ENCODE assay signal across 20 cellular contexts in genomic region chr3:78690806-78691205, GRCh38.
DNase-seq lines count a peak whose midpoint lies in the region; ATAC-seq and TF ChIP-seq lines count a peak whose summit lies in the region.
"Had no signal": no experiment of that assay in that cellular context is flagged by ENCODE, and none has a peak within 500 bp of the region (broad histone marks: within the 10 kb centered on the region; RNA-seq: fewer than 3 reads in every experiment).

No MANE protein-coding gene starts in this region.

- no peaks in the 10 kb centered on the region for H3K27me3 ChIP-seq in AG04450 (ENCODE audit: control insufficient read depth, insufficient read depth, low read length)
- H3K27me3 ChIP-seq: esophagus squamous epithelium, heart left ventricle had no signal

- no peaks in the 10 kb centered on the region for H3K27me3 Mint-ChIP-seq in HFFc6 (ENCODE audit: insufficient read depth)
- H3K27me3 Mint-ChIP-seq: activated CD4-positive, alpha-beta memory T cell treated with anti-CD3 and anti-CD28 coated beads for 36 hours; stimulated activated naive B cell treated with anti-CD40 and anti-IgM and Interleukin-4, amounts not matched to agents 10 μg/mL and 1 μg/mL and 100 μg/mL, for 72 hours had no signal

- H3K9me3 ChIP-seq in AG04450 (ENCODE audit: control insufficient read depth, insufficient read depth, low read length) = no peaks in the 10 kb centered on the region
- H3K9me3 ChIP-seq: esophagus squamous epithelium, heart left ventricle had no signal

- no peak overlapping the region for H3K27ac ChIP-seq in AG04450 (ENCODE audit: low read depth, low read length)
- H3K27ac ChIP-seq: coronary artery, esophagus squamous epithelium, heart left ventricle had no signal

- no peak for TF ChIP-seq CTCF in AG04450 (IDR thresholded peaks at IDR 0.05; ENCODE audit: low read depth, low read length)
- no peak for TF ChIP-seq CTCF in HFFc6 (IDR thresholded peaks at IDR 0.05)
- no peak for TF ChIP-seq CTCF in choroid plexus epithelial cell (conservative IDR thresholded peaks at IDR 0.05; ENCODE audit: low read depth, low read length)

- H3K4me3 ChIP-seq in AG04450 (ENCODE audit: low read depth, low read length) (no peak overlapping the region), choroid plexus epithelial cell (ENCODE audit: low read depth, low read length) (no peak overlapping the region)
- H3K4me3 ChIP-seq: coronary artery, esophagus squamous epithelium, heart left ventricle had no signal

- no peaks in the 10 kb centered on the region for H3K36me3 Mint-ChIP-seq in HFFc6 (ENCODE audit: low read depth)
- H3K36me3 Mint-ChIP-seq: activated CD4-positive, alpha-beta memory T cell treated with anti-CD3 and anti-CD28 coated beads for 36 hours; CD14-positive monocyte; stimulated activated naive B cell treated with anti-CD40 and anti-IgM and Interleukin-4, amounts not matched to agents 10 μg/mL and 1 μg/mL and 100 μg/mL, for 72 hours had no signal

- no peak overlapping the region for H3K4me3 Mint-ChIP-seq in HFFc6
- H3K4me3 Mint-ChIP-seq: activated CD4-positive, alpha-beta memory T cell treated with anti-CD3 and anti-CD28 coated beads for 36 hours; CD14-positive monocyte; stimulated activated naive B cell treated with anti-CD40 and anti-IgM and Interleukin-4, amounts not matched to agents 10 μg/mL and 1 μg/mL and 100 μg/mL, for 72 hours had no signal

- peaks cover 13% of the 10 kb centered on the region for H3K4me1 Mint-ChIP-seq in HFFc6 (ENCODE audit: low read depth)
- H3K4me1 Mint-ChIP-seq: CD14-positive monocyte; stimulated activated naive B cell treated with anti-CD40 and anti-IgM and Interleukin-4, amounts not matched to agents 10 μg/mL and 1 μg/mL and 100 μg/mL, for 72 hours had no signal

- H3K9me3 Mint-ChIP-seq in HFFc6 = no peaks in the 10 kb centered on the region
- H3K9me3 Mint-ChIP-seq: activated CD4-positive, alpha-beta memory T cell treated with anti-CD3 and anti-CD28 coated beads for 36 hours; CD14-positive monocyte; stimulated activated naive B cell treated with anti-CD40 and anti-IgM and Interleukin-4, amounts not matched to agents 10 μg/mL and 1 μg/mL and 100 μg/mL, for 72 hours had no signal

- H3K27ac Mint-ChIP-seq in HFFc6 = peak overlapping the region; percentile 34; the same call in 1 of the 2 replicates
- H3K27ac Mint-ChIP-seq: activated CD4-positive, alpha-beta memory T cell treated with anti-CD3 and anti-CD28 coated beads for 36 hours; CD14-positive monocyte; stimulated activated naive B cell treated with anti-CD40 and anti-IgM and Interleukin-4, amounts not matched to agents 10 μg/mL and 1 μg/mL and 100 μg/mL, for 72 hours had no signal

- ATAC-seq in HG03196 (IDR thresholded peaks at IDR 0.05; ENCODE audit: unreplicated experiment) (no peak), GM21367 (IDR thresholded peaks at IDR 0.05; ENCODE audit: unreplicated experiment) (no peak)
- ATAC-seq: heart left ventricle; left colon; stimulated activated naive B cell treated with anti-CD40 and anti-IgM and Interleukin-4, amounts not matched to agents 10 μg/mL and 1 μg/mL and 100 μg/mL, for 72 hours had no signal

- CTCF ChIA-PET in AG04450 (lab: Charles Lee) = no interaction called here

- POLR2A ChIA-PET in AG04450 (lab: Yijun Ruan, JAX) = no interaction called here

- peak; percentile 11 for DNase-seq in AG04450 (ENCODE audit: low read depth, low spot score)
- DNase-seq in HFFc6 = peak; percentile 22
- peak; percentile 64 for DNase-seq in choroid plexus epithelial cell (ENCODE audit: low read depth)
- DNase-seq in hepatic stellate cell (ENCODE audit: low spot score) = peak; percentile 7
- DNase-seq in DMS79 (lab: John Stamatoyannopoulos, UW) = no peak
- no peak for DNase-seq in NOMO-1 (lab: John Stamatoyannopoulos, UW; ENCODE audit: unreplicated experiment in 2 of 2)
- DNase-seq: activated CD4-positive, alpha-beta memory T cell treated with anti-CD3 and anti-CD28 coated beads for 36 hours; esophagus squamous epithelium; heart left ventricle; left colon; mesendoderm; NK-92 treated with Interleukin-12 subunit alpha and Interleukin-12 subunit beta, amount 100 ng/mL, for 24 hours; occipital lobe; SHP77 treated with DMSO at 0.1 percent for 48 hours; stimulated activated CD4-positive, alpha-beta T cell treated with anti-CD3 and anti-CD28 coated beads, Interleukin-4, amount 100 ng/mL, for 24 hours; stimulated activated naive B cell treated with anti-CD40 and anti-IgM and Interleukin-4, amounts not matched to agents 10 μg/mL and 1 μg/mL and 100 μg/mL, for 72 hours had no signal

Comparison
In these comparisons a context has a peak if more than half of its experiments do, and no peak if none do; other contexts are left out.
1. DNase-seq: peak in AG04450 (single experiment), HFFc6 (single experiment), choroid plexus epithelial cell (single experiment) and hepatic stellate cell (single experiment); none in DMS79 (single experiment) and NOMO-1 (0 of 2).